In genomic region chr12:56020437-56021189, GRCh38 we compare ENCODE assay signal across 9 cellular contexts. TPM values are rescaled to one million over a fixed set of nuclear protein-coding genes. Genes with fewer than 3 reads are reported as not detected.
DNase-seq lines count a peak whose midpoint lies in the region; ATAC-seq and TF ChIP-seq lines count a peak whose summit lies in the region.
"Had no signal": no experiment of that assay in that cellular context is flagged by ENCODE, and none has a peak within 500 bp of the region (broad histone marks: within the 10 kb centered on the region; RNA-seq: fewer than 3 reads in every experiment).

TSS of gene IKZF4 (plus strand) at chr12:56021043. CDS start at chr12:56021494, 451 bp downstream.

- H3K36me3 ChIP-seq in osteoblast (ENCODE audit: insufficient read depth, low read length): peaks cover 4% of the 10 kb centered on the region

- intact Hi-C loops in activated T-helper 1 cell treated with anti-CD3 and anti-CD28 coated beads, Interleukin-12 subunit alpha, Interleukin-12 subunit beta, Interleukin-2, Interleukin-4 antibody, amounts not matched to agents 30 ng/mL and 10 ng/mL and 1 ng/mL, durations not matched to agents 14 hours and 24 hours and 36 hours (cut with micrococcal nuclease): loop anchor here (1.0 to 5.0 kb wide), 5 partner anchors 13 to 203 kb away; partner anchors contain the start of genes ORMDL2, RPS26 and SARNP
- intact Hi-C loops in Right ventricle myocardium superior (cut with DNase I) (no loop called here), Calu3 (cut with micrococcal nuclease; ENCODE audit: unreplicated experiment) (no loop called here)

- peak within 1 kb of the TSS; percentile 97 for H3K4me3 Mint-ChIP-seq in activated T-helper 1 cell treated with anti-CD3 and anti-CD28 coated beads, Interleukin-12 subunit alpha, Interleukin-12 subunit beta, Interleukin-2, Interleukin-4 antibody, amounts not matched to agents 30 ng/mL and 10 ng/mL and 1 ng/mL, durations not matched to agents 14 hours and 24 hours and 36 hours
- no peak within 1 kb of the TSS for H3K4me3 Mint-ChIP-seq in Calu3 (ENCODE audit: low read depth, unreplicated experiment)

- peak within 1 kb of the TSS; percentile 98 for H3K27ac Mint-ChIP-seq in activated T-helper 1 cell treated with anti-CD3 and anti-CD28 coated beads, Interleukin-12 subunit alpha, Interleukin-12 subunit beta, Interleukin-2, Interleukin-4 antibody, amounts not matched to agents 30 ng/mL and 10 ng/mL and 1 ng/mL, durations not matched to agents 14 hours and 24 hours and 36 hours
- H3K27ac Mint-ChIP-seq in Calu3 (ENCODE audit: unreplicated experiment): no peak within 1 kb of the TSS

- no peaks in the 10 kb centered on the region for H3K79me2 ChIP-seq in osteoblast (ENCODE audit: insufficient read depth, low read length)

- no peak for TF ChIP-seq CTCF in osteoblast (IDR thresholded peaks at IDR 0.05; ENCODE audit: extremely low read depth, low read depth, low read length)
- TF ChIP-seq CTCF in Calu3 (IDR thresholded peaks at IDR 0.05; ENCODE audit: unreplicated experiment): no peak
- no peak for TF ChIP-seq CTCF in GM10266 (IDR thresholded peaks at IDR 0.05; ENCODE audit: control insufficient read depth, insufficient read depth, low read depth, missing control alignments)

- ATAC-seq in Right ventricle myocardium superior (ENCODE audit: poor library complexity): peak; percentile 65

- no peaks in the 10 kb centered on the region for H3K9me3 Mint-ChIP-seq in activated T-helper 1 cell treated with anti-CD3 and anti-CD28 coated beads, Interleukin-12 subunit alpha, Interleukin-12 subunit beta, Interleukin-2, Interleukin-4 antibody, amounts not matched to agents 30 ng/mL and 10 ng/mL and 1 ng/mL, durations not matched to agents 14 hours and 24 hours and 36 hours
- no peaks in the 10 kb centered on the region for H3K9me3 Mint-ChIP-seq in Calu3 (ENCODE audit: low read depth, unreplicated experiment)

- no peaks in the 10 kb centered on the region for H4K20me1 ChIP-seq in osteoblast (ENCODE audit: insufficient read depth, low read length)

- CTCF ChIA-PET in Calu3 (lab: Charles Lee): interaction anchor here (0.6 kb wide), 1 partner anchor 22 kb away, joined by 3 read pairs; no protein-coding TSS in a partner anchor

- BruUV-seq in Calu3 (replicated peaks; lab: Mats Ljungman, UMichigan): no TSS peak

- H3K27me3 Mint-ChIP-seq in activated T-helper 1 cell treated with anti-CD3 and anti-CD28 coated beads, Interleukin-12 subunit alpha, Interleukin-12 subunit beta, Interleukin-2, Interleukin-4 antibody, amounts not matched to agents 30 ng/mL and 10 ng/mL and 1 ng/mL, durations not matched to agents 14 hours and 24 hours and 36 hours (ENCODE audit: insufficient read depth): no peaks in the 10 kb centered on the region
- no peaks in the 10 kb centered on the region for H3K27me3 Mint-ChIP-seq in Calu3 (ENCODE audit: unreplicated experiment)

- no peak within 1 kb of the TSS for H3K27ac ChIP-seq in osteoblast (ENCODE audit: low read depth, low read length)
- H3K27ac ChIP-seq: SJSA1 had no signal

- DNase-seq in NCI-H1417 (lab: John Stamatoyannopoulos, UW) (peak in 2 of 3 experiments; percentile 69 to 82), NCI-H1417 treated with DMSO at 0.1 percent for 48 hours (lab: John Stamatoyannopoulos, UW) (no peak), Right ventricle myocardium superior (peak; percentile 61), osteoblast (ENCODE audit: insufficient read length, low spot score, missing footprints) (no peak), NK-92 (lab: John Stamatoyannopoulos, UW; ENCODE audit: unreplicated experiment) (no peak), Calu3 (no peak), GM10266 (ENCODE audit: extremely low spot score) (no peak)
- no peak for DNase-seq in activated T-helper 1 cell treated with anti-CD3 and anti-CD28 coated beads, Interleukin-12 subunit alpha, Interleukin-12 subunit beta, Interleukin-2, Interleukin-4 antibody, amounts not matched to agents 30 ng/mL and 10 ng/mL and 1 ng/mL, durations not matched to agents 14 hours and 24 hours and 36 hours (ENCODE audit: low spot score)

- peaks cover 45% of the 10 kb centered on the region for H3K4me1 Mint-ChIP-seq in activated T-helper 1 cell treated with anti-CD3 and anti-CD28 coated beads, Interleukin-12 subunit alpha, Interleukin-12 subunit beta, Interleukin-2, Interleukin-4 antibody, amounts not matched to agents 30 ng/mL and 10 ng/mL and 1 ng/mL, durations not matched to agents 14 hours and 24 hours and 36 hours (ENCODE audit: low read depth)
- no peaks in the 10 kb centered on the region for H3K4me1 Mint-ChIP-seq in Calu3 (ENCODE audit: low read depth, unreplicated experiment)

- H3K4me3 ChIP-seq in osteoblast (ENCODE audit: insufficient read depth, low read length): no peak within 1 kb of the TSS
- H3K4me3 ChIP-seq: SJSA1 had no signal

- H3K36me3 Mint-ChIP-seq in activated T-helper 1 cell treated with anti-CD3 and anti-CD28 coated beads, Interleukin-12 subunit alpha, Interleukin-12 subunit beta, Interleukin-2, Interleukin-4 antibody, amounts not matched to agents 30 ng/mL and 10 ng/mL and 1 ng/mL, durations not matched to agents 14 hours and 24 hours and 36 hours (ENCODE audit: low read depth): peaks cover 13% of the 10 kb centered on the region
- peaks cover 7% of the 10 kb centered on the region for H3K36me3 Mint-ChIP-seq in Calu3 (ENCODE audit: insufficient read depth, unreplicated experiment)

- H3K4me1 ChIP-seq in osteoblast (ENCODE audit: insufficient read depth, low read length): no peaks in the 10 kb centered on the region
- H3K4me1 ChIP-seq: SJSA1 had no signal

- H3K4me2 ChIP-seq in osteoblast (ENCODE audit: insufficient read depth, low read length): no peak within 1 kb of the TSS

- H2AFZ ChIP-seq in osteoblast (ENCODE audit: low read length): peak within 1 kb of the TSS; percentile 29

- no peaks in the 10 kb centered on the region for H3K9me3 ChIP-seq in osteoblast (ENCODE audit: low read depth, low read length)
- H3K9me3 ChIP-seq: SJSA1 had no signal

- no peaks in the 10 kb centered on the region for H3K27me3 ChIP-seq in osteoblast (ENCODE audit: insufficient read depth, low read length)
- H3K27me3 ChIP-seq: SJSA1 had no signal

RNA-seq across cellular contexts. Expression of gene IKZF4, which starts in this region (rescaled TPM):
- total RNA-seq in activated T-helper 1 cell treated with anti-CD3 and anti-CD28 coated beads, Interleukin-12 subunit alpha, Interleukin-12 subunit beta, Interleukin-2, Interleukin-4 antibody, amounts not matched to agents 30 ng/mL and 10 ng/mL and 1 ng/mL, durations not matched to agents 14 hours and 24 hours and 36 hours: 31.9 and 35.7 TPM in 2 replicates
- 7.0 TPM for total RNA-seq in Right ventricle myocardium superior
- 1.2 and 2.5 TPM in 2 replicates for total RNA-seq in osteoblast
- 7.3 and 9.0 TPM in 2 replicates for total RNA-seq in Calu3 (2022)

Comparison
In these comparisons a context has a peak if more than half of its experiments do, and no peak if none do; other contexts are left out.
1. DNase-seq: peak in NCI-H1417 (2 of 3) and Right ventricle myocardium superior (single experiment); none in NCI-H1417 treated with DMSO at 0.1 percent for 48 hours (single experiment), activated T-helper 1 cell treated with anti-CD3 and anti-CD28 coated beads, Interleukin-12 subunit alpha, Interleukin-12 subunit beta, Interleukin-2, Interleukin-4 antibody, amounts not matched to agents 30 ng/mL and 10 ng/mL and 1 ng/mL, durations not matched to agents 14 hours and 24 hours and 36 hours (single experiment), osteoblast (single experiment), NK-92 (single experiment), Calu3 (single experiment) and GM10266 (single experiment).